ENCODE assay signal across 1 cellular context in the genomic region with DNA sequence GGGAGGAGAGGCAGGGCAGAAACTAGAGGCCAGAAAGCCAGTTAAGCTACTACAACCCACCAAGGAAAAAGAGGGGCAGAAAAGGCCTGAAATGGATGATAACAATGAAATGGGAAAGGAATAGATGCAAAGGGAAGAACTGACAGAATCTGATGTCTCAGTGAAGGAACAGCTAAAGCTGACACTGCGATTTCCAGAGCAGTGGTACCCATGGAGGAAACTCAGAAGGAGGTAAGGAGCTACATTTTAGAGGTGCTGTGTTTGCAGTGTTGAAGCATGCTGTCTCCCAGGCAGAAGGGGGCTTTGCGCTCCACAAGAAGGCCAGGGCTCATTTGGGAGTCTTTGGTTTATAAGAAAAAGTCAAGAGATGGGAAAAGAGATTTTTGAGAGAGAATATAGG.
TF ChIP-seq lines count a peak whose summit lies in the region.

No MANE protein-coding gene starts in this region.

TF ChIP-seq in GM12878, 131 proteins besides CTCF, POLR2A, EP300 and RAD21:
- TF ChIP-seq, protein P1, sequence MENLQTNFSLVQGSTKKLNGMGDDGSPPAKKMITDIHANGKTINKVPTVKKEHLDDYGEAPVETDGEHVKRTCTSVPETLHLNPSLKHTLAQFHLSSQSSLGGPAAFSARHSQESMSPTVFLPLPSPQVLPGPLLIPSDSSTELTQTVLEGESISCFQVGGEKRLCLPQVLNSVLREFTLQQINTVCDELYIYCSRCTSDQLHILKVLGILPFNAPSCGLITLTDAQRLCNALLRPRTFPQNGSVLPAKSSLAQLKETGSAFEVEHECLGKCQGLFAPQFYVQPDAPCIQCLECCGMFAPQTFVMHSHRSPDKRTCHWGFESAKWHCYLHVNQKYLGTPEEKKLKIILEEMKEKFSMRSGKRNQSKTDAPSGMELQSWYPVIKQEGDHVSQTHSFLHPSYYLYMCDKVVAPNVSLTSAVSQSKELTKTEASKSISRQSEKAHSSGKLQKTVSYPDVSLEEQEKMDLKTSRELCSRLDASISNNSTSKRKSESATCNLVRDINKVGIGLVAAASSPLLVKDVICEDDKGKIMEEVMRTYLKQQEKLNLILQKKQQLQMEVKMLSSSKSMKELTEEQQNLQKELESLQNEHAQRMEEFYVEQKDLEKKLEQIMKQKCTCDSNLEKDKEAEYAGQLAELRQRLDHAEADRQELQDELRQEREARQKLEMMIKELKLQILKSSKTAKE (IDR thresholded peaks at IDR 0.05; ENCODE audit: low read depth, poor library complexity, severe bottlenecking) = no peak
- TF ChIP-seq ZZZ3 (IDR thresholded peaks at IDR 0.05; ENCODE audit: control insufficient read depth, insufficient read length, low read depth) (no peak), TAF1 (IDR thresholded peaks at IDR 0.05; ENCODE audit: borderline replicate concordance, low read depth, low read length) (no peak), SREBF1 (IDR thresholded peaks at IDR 0.05; ENCODE audit: low read length) (no peak), MEF2B (IDR thresholded peaks at IDR 0.05; ENCODE audit: partially characterized antibody, poor library complexity, severe bottlenecking) (no peak), BACH1 (IDR thresholded peaks at IDR 0.05; ENCODE audit: borderline replicate concordance) (peak; percentile 27; the same call in 1 of the 2 replicates)
